In genomic region chr19:46416077-46416709, GRCh38 we compare ENCODE assay signal across 8 cellular contexts. TPM values are rescaled to one million over a fixed set of nuclear protein-coding genes. Genes with fewer than 3 reads are reported as not detected.
DNase-seq lines count a peak whose midpoint lies in the region; ATAC-seq and TF ChIP-seq lines count a peak whose summit lies in the region.

No MANE protein-coding gene starts in this region.

- no peaks in the 10 kb centered on the region for H3K36me3 ChIP-seq in vagina

- peaks cover 7% of the 10 kb centered on the region for H3K4me1 Mint-ChIP-seq in activated naive CD4-positive, alpha-beta T cell treated with anti-CD3 and anti-CD28 coated beads for 36 hours (ENCODE audit: low read depth)

- H3K4me3 Mint-ChIP-seq in activated naive CD4-positive, alpha-beta T cell treated with anti-CD3 and anti-CD28 coated beads for 36 hours: no peak overlapping the region

- ATAC-seq in SK-N-SH treated with all-trans-retinoic acid at 6 μM for 48 hours: peak; percentile 94

- H3K4me1 ChIP-seq in vagina: peaks cover 39% of the 10 kb centered on the region

- DNase-seq in DMS53 treated with DMSO at 0.1 percent for 48 hours (lab: John Stamatoyannopoulos, UW; ENCODE audit: unreplicated experiment) (peak; percentile 26), NB4 (ENCODE audit: low read depth) (peak; percentile 89), fibroblast of mammary gland (ENCODE audit: low read depth) (peak; percentile 81), myocyte (ENCODE audit: low read depth) (peak; percentile 83), vagina (ENCODE audit: extremely low spot score in 2 of 2) (no peak)
- DNase-seq in activated naive CD4-positive, alpha-beta T cell treated with anti-CD3 and anti-CD28 coated beads for 36 hours: no peak
- no peak for DNase-seq in activated effector memory CD4-positive, alpha-beta T cell treated with anti-CD3 and anti-CD28 coated beads, Interleukin-2, amount 50 U/mL, for 16 hours

- CTCF ChIA-PET in activated naive CD4-positive, alpha-beta T cell treated with anti-CD3 and anti-CD28 coated beads for 36 hours (lab: Charles Lee): interaction anchor here (0.7 to 0.9 kb wide), 3 partner anchors 11 to 114 kb away, joined by 3 read pairs; no protein-coding TSS in a partner anchor

- H3K27me3 Mint-ChIP-seq in activated naive CD4-positive, alpha-beta T cell treated with anti-CD3 and anti-CD28 coated beads for 36 hours (ENCODE audit: low read depth): peaks cover 55% of the 10 kb centered on the region

- H3K27me3 ChIP-seq in vagina: no peaks in the 10 kb centered on the region

- TF ChIP-seq POLR2A in NB4 (IDR thresholded peaks at IDR 0.05; ENCODE audit: extremely low read depth, insufficient read length): no peak
- no peak for TF ChIP-seq POLR2A in vagina (IDR thresholded peaks at IDR 0.05)

- H3K9me3 Mint-ChIP-seq in activated naive CD4-positive, alpha-beta T cell treated with anti-CD3 and anti-CD28 coated beads for 36 hours: no peaks in the 10 kb centered on the region

- H3K4me3 ChIP-seq in NB4 (ENCODE audit: low read depth, low read length) (peak overlapping the region; percentile 12), fibroblast of mammary gland (ENCODE audit: control insufficient read depth, low read depth, low read length) (peak overlapping the region; percentile 52), vagina (peak overlapping the region; percentile 35 to 46)

- no peaks in the 10 kb centered on the region for H3K9me3 ChIP-seq in vagina

- H3K27ac ChIP-seq in vagina: peak overlapping the region; percentile 72

- H3K36me3 Mint-ChIP-seq in activated naive CD4-positive, alpha-beta T cell treated with anti-CD3 and anti-CD28 coated beads for 36 hours (ENCODE audit: low read depth): no peaks in the 10 kb centered on the region

- intact Hi-C loops in vagina (cut with DNase I): no loop called here
- intact Hi-C loops in activated naive CD4-positive, alpha-beta T cell treated with anti-CD3 and anti-CD28 coated beads for 36 hours (cut with micrococcal nuclease): no loop called here

- H3K27ac Mint-ChIP-seq in activated naive CD4-positive, alpha-beta T cell treated with anti-CD3 and anti-CD28 coated beads for 36 hours: no peak overlapping the region

- no peak for TF ChIP-seq CTCF in NB4 (IDR thresholded peaks at IDR 0.05; ENCODE audit: low read depth, low read length)
- no peak for TF ChIP-seq CTCF in fibroblast of mammary gland (conservative IDR thresholded peaks at IDR 0.05; ENCODE audit: control insufficient read depth, insufficient read depth, low read depth, low read length)
- no peak for TF ChIP-seq CTCF in vagina (IDR thresholded peaks at IDR 0.05)

TF ChIP-seq in SK-N-SH treated with all-trans-retinoic acid at 6 μM for 48 hours, 23 proteins besides CTCF, POLR2A, EP300 and RAD21:
- TF ChIP-seq ZNF8 (CRISPR knock-in tag; IDR thresholded peaks at IDR 0.05): no peak
- TF ChIP-seq, protein P1, sequence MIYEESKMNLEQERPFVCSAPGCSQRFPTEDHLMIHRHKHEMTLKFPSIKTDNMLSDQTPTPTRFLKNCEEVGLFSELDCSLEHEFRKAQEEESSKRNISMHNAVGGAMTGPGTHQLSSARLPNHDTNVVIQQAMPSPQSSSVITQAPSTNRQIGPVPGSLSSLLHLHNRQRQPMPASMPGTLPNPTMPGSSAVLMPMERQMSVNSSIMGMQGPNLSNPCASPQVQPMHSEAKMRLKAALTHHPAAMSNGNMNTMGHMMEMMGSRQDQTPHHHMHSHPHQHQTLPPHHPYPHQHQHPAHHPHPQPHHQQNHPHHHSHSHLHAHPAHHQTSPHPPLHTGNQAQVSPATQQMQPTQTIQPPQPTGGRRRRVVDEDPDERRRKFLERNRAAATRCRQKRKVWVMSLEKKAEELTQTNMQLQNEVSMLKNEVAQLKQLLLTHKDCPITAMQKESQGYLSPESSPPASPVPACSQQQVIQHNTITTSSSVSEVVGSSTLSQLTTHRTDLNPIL (CRISPR knock-in tag; IDR thresholded peaks at IDR 0.05; ENCODE audit: low read depth): no peak
- TF ChIP-seq, protein P2, sequence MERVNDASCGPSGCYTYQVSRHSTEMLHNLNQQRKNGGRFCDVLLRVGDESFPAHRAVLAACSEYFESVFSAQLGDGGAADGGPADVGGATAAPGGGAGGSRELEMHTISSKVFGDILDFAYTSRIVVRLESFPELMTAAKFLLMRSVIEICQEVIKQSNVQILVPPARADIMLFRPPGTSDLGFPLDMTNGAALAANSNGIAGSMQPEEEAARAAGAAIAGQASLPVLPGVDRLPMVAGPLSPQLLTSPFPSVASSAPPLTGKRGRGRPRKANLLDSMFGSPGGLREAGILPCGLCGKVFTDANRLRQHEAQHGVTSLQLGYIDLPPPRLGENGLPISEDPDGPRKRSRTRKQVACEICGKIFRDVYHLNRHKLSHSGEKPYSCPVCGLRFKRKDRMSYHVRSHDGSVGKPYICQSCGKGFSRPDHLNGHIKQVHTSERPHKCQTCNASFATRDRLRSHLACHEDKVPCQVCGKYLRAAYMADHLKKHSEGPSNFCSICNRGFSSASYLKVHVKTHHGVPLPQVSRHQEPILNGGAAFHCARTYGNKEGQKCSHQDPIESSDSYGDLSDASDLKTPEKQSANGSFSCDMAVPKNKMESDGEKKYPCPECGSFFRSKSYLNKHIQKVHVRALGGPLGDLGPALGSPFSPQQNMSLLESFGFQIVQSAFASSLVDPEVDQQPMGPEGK (CRISPR knock-in tag; IDR thresholded peaks at IDR 0.05; ENCODE audit: borderline replicate concordance): peak; percentile 44; the same call in 1 of the 2 replicates

RNA-seq across cellular contexts. Expression of gene CCDC8, which starts 2.8 kb away (rescaled TPM):
- total RNA-seq in myocyte: 18.0 and 19.7 TPM in 2 replicates
- polyA plus RNA-seq in myocyte (2012): 9.6 TPM
- total RNA-seq in vagina: 7.4 TPM
- total RNA-seq in activated naive CD4-positive, alpha-beta T cell treated with anti-CD3 and anti-CD28 coated beads for 36 hours: not detected

RNA-seq across cellular contexts. Expression of gene PNMA8C, which starts 12.5 kb away (rescaled TPM):
- total RNA-seq in myocyte (0.05 and 0.10 TPM in 2 replicates), vagina (0.25 TPM)
- polyA plus RNA-seq in myocyte (2012): 0.04 TPM
- not detected for total RNA-seq in activated naive CD4-positive, alpha-beta T cell treated with anti-CD3 and anti-CD28 coated beads for 36 hours

RNA-seq across cellular contexts. Expression of gene PNMA8A, which starts 55.2 kb away (rescaled TPM):
- total RNA-seq in myocyte (89.0 and 102 TPM in 2 replicates), vagina (1.5 TPM)
- 53.7 TPM for polyA plus RNA-seq in myocyte (2012)
- 1 to 10 TPM; 1.1 to 1.5 TPM for total RNA-seq in activated naive CD4-positive, alpha-beta T cell treated with anti-CD3 and anti-CD28 coated beads for 36 hours

Comparison
In these comparisons a context has a peak if more than half of its experiments do, and no peak if none do; other contexts are left out.
1. DNase-seq: peak in DMS53 treated with DMSO at 0.1 percent for 48 hours (single experiment), NB4 (single experiment), fibroblast of mammary gland (single experiment) and myocyte (single experiment); none in vagina (0 of 2), activated naive CD4-positive, alpha-beta T cell treated with anti-CD3 and anti-CD28 coated beads for 36 hours (single experiment) and activated effector memory CD4-positive, alpha-beta T cell treated with anti-CD3 and anti-CD28 coated beads, Interleukin-2, amount 50 U/mL, for 16 hours (single experiment).
2. RNA of gene PNMA8A, which starts 55.2 kb away (total RNA-seq): 89.0 to 102 TPM in myocyte; 1.1 to 1.5 TPM in activated naive CD4-positive, alpha-beta T cell treated with anti-CD3 and anti-CD28 coated beads for 36 hours and 1.5 TPM in vagina (single experiment); every median in the first group is over 10 times any median in the second.
3. Peak in every context shown above with its lines, with median percentiles within 50 percentile points of each other: H3K4me3 ChIP-seq.